9 cellular contexts compared by ENCODE assay signal in genomic region chr1:218498061-218498938, GRCh38.
DNase-seq lines count a peak whose midpoint lies in the region; ATAC-seq and TF ChIP-seq lines count a peak whose summit lies in the region.
"Had no signal": no experiment of that assay in that cellular context is flagged by ENCODE, and none has a peak within 500 bp of the region (broad histone marks: within the 10 kb centered on the region; RNA-seq: fewer than 3 reads in every experiment).

No MANE protein-coding gene starts in this region.

- H3K9me2 ChIP-seq in hepatocyte (replicated peaks; ENCODE audit: insufficient read depth): no peaks in the 10 kb centered on the region

- no peaks in the 10 kb centered on the region for H3K79me2 ChIP-seq in hepatocyte

- no peaks in the 10 kb centered on the region for H4K20me1 ChIP-seq in hepatocyte (ENCODE audit: insufficient read depth, poor library complexity, severe bottlenecking)

- TF ChIP-seq CTCF in HL-60 (IDR thresholded peaks at IDR 0.05; ENCODE audit: insufficient read depth, low read length): no peak
- TF ChIP-seq CTCF in hepatocyte (IDR thresholded peaks at IDR 0.05; ENCODE audit: poor library complexity): no peak
- no peak for TF ChIP-seq CTCF in suprapubic skin (IDR thresholded peaks at IDR 0.05)

- H3K4me1 ChIP-seq in hepatocyte (ENCODE audit: insufficient read depth) (peaks cover 3% of the 10 kb centered on the region), suprapubic skin (peaks cover 15% of the 10 kb centered on the region)

- H3K36me3 ChIP-seq in hepatocyte (replicated peaks; ENCODE audit: insufficient read depth, low read depth) (no peaks in the 10 kb centered on the region), suprapubic skin (no peaks in the 10 kb centered on the region)

- TF ChIP-seq POLR2A in suprapubic skin (IDR thresholded peaks at IDR 0.05): no peak

- H3K4me3 ChIP-seq in HL-60 (replicated peaks; ENCODE audit: insufficient read depth, low read length) (0 out of 2 replicates have a peak overlapping the region, but pooled peaks have one; percentile 4), hepatocyte (no peak overlapping the region), suprapubic skin (peak overlapping the region; percentile 26)

- H3K27me3 ChIP-seq in HL-60 (ENCODE audit: insufficient read depth, poor library complexity, severe bottlenecking) (no peaks in the 10 kb centered on the region), hepatocyte (no peaks in the 10 kb centered on the region), suprapubic skin (no peaks in the 10 kb centered on the region)

- TF ChIP-seq EP300 in suprapubic skin (IDR thresholded peaks at IDR 0.05): no peak

- 64% methylated on average over 8 of the region's 8 CpGs for WGBS in hepatocyte (ENCODE audit: low lambda C conversion rate, missing lambda C conversion rate)
- 39% methylated on average over 8 of the region's 8 CpGs for WGBS in suprapubic skin

- ATAC-seq in HG03442 (IDR thresholded peaks at IDR 0.05; ENCODE audit: unreplicated experiment): no peak
- ATAC-seq in GM19452 (IDR thresholded peaks at IDR 0.05; ENCODE audit: unreplicated experiment): no peak

- DNase-seq in HL-60 (ENCODE audit: low read depth in 1 of 2, low spot score in 1 of 2) (no peak), astrocyte of the hippocampus (ENCODE audit: low read depth, low spot score) (peak; percentile 77), hepatocyte (ENCODE audit: low spot score) (no peak), suprapubic skin (ENCODE audit: low spot score in 2 of 2) (no peak), NCI-H345 (lab: John Stamatoyannopoulos, UW) (no peak), substantia nigra (lab: John Stamatoyannopoulos, UW) (no peak)
- DNase-seq: NCI-H2081 had no signal

- peak overlapping the region; percentile 83 for H2AFZ ChIP-seq in hepatocyte

- peak overlapping the region; percentile 69 for H3K4me2 ChIP-seq in hepatocyte

- H3K27ac ChIP-seq in HL-60 (replicated peaks) (no peak overlapping the region), hepatocyte (peak overlapping the region; percentile 80), suprapubic skin (peak overlapping the region; percentile 51), substantia nigra (ENCODE audit: low read depth, low read length, poor library complexity, severe bottlenecking) (no peak overlapping the region)

- H3K9me3 ChIP-seq in hepatocyte (ENCODE audit: low read depth): no peaks in the 10 kb centered on the region
- no peaks in the 10 kb centered on the region for H3K9me3 ChIP-seq in suprapubic skin

Comparison
In these comparisons a context has a peak if more than half of its experiments do, and no peak if none do; other contexts are left out.
1. H3K27ac ChIP-seq: peak in hepatocyte (single experiment) and suprapubic skin (single experiment); none in HL-60 (single experiment) and substantia nigra (single experiment).